In the genomic region with DNA sequence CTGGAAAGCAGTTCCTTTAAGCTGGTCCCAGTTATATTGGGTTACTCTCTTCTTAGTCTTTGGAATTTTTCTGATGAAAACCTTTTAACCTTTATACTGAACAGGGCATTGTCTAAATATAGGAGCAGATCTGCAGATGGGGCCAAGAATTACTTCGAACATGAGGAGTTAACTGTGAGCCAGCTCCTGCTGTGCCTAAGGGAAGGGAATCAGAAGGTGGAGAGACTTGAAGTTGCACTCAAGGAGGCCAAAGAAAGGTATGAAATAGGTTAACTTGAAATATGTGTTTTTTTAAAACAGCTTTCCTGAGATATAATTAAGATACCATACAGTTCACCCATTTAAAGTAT, we compare ENCODE assay signal across 1 cellular context.
TF ChIP-seq lines count a peak whose summit lies in the region.

No MANE protein-coding gene starts in this region.

TF ChIP-seq in K562, 482 proteins besides CTCF, POLR2A, EP300 and RAD21 (continued from another document):
- no peak for TF ChIP-seq TBL1XR1 (IDR thresholded peaks at IDR 0.05; ENCODE audit: low read length in 2 of 2)
- no peak for TF ChIP-seq SAP30 (IDR thresholded peaks at IDR 0.05; ENCODE audit: borderline replicate concordance, insufficient read depth, low read depth, low read length, poor library complexity, severe bottlenecking)
- TF ChIP-seq KLF16 (IDR thresholded peaks at IDR 0.05) = no peak
- TF ChIP-seq MCM3 (IDR thresholded peaks at IDR 0.05) = no peak
- TF ChIP-seq, protein P1, sequence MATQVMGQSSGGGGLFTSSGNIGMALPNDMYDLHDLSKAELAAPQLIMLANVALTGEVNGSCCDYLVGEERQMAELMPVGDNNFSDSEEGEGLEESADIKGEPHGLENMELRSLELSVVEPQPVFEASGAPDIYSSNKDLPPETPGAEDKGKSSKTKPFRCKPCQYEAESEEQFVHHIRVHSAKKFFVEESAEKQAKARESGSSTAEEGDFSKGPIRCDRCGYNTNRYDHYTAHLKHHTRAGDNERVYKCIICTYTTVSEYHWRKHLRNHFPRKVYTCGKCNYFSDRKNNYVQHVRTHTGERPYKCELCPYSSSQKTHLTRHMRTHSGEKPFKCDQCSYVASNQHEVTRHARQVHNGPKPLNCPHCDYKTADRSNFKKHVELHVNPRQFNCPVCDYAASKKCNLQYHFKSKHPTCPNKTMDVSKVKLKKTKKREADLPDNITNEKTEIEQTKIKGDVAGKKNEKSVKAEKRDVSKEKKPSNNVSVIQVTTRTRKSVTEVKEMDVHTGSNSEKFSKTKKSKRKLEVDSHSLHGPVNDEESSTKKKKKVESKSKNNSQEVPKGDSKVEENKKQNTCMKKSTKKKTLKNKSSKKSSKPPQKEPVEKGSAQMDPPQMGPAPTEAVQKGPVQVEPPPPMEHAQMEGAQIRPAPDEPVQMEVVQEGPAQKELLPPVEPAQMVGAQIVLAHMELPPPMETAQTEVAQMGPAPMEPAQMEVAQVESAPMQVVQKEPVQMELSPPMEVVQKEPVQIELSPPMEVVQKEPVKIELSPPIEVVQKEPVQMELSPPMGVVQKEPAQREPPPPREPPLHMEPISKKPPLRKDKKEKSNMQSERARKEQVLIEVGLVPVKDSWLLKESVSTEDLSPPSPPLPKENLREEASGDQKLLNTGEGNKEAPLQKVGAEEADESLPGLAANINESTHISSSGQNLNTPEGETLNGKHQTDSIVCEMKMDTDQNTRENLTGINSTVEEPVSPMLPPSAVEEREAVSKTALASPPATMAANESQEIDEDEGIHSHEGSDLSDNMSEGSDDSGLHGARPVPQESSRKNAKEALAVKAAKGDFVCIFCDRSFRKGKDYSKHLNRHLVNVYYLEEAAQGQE (CRISPR knock-in tag; IDR thresholded peaks at IDR 0.05; ENCODE audit: low read depth) = no peak
- no peak for TF ChIP-seq ZNF253 (CRISPR knock-in tag; conservative IDR thresholded peaks at IDR 0.05)
- TF ChIP-seq ZFP36 (IDR thresholded peaks at IDR 0.05; ENCODE audit: low read depth, low read length, partially characterized antibody) = no peak
- TF ChIP-seq MAFG (tag; conservative IDR thresholded peaks at IDR 0.05) = no peak
- TF ChIP-seq, protein P2, sequence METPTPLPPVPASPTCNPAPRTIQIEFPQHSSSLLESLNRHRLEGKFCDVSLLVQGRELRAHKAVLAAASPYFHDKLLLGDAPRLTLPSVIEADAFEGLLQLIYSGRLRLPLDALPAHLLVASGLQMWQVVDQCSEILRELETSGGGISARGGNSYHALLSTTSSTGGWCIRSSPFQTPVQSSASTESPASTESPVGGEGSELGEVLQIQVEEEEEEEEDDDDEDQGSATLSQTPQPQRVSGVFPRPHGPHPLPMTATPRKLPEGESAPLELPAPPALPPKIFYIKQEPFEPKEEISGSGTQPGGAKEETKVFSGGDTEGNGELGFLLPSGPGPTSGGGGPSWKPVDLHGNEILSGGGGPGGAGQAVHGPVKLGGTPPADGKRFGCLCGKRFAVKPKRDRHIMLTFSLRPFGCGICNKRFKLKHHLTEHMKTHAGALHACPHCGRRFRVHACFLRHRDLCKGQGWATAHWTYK (CRISPR knock-in tag; IDR thresholded peaks at IDR 0.05) = no peak
- TF ChIP-seq LEF1 (IDR thresholded peaks at IDR 0.05) = no peak
